1 cellular context compared by ENCODE assay signal in genomic region chr6:87699576-87699975, GRCh38.
TF ChIP-seq lines count a peak whose summit lies in the region.

No MANE protein-coding gene starts in this region.

TF ChIP-seq in HEK293, 187 proteins besides CTCF, POLR2A, EP300 and RAD21 (continued from another document):
- TF ChIP-seq ZSCAN4 (tag by site-specific recombination; IDR thresholded peaks at IDR 0.05): no peak
